ENCODE assay signal across 1 cellular context in genomic region chr21:46124083-46124925, GRCh38.
TF ChIP-seq lines count a peak whose summit lies in the region.

No MANE protein-coding gene starts in this region.

TF ChIP-seq in HEK293, 187 proteins besides CTCF, POLR2A, EP300 and RAD21 (continued from another document):
- TF ChIP-seq ZBTB10 (tag by site-specific recombination; IDR thresholded peaks at IDR 0.05) (no peak), EGR2 (tag by site-specific recombination; IDR thresholded peaks at IDR 0.05; ENCODE audit: low read depth) (peak; percentile 100), ZNF544 (tag by site-specific recombination; IDR thresholded peaks at IDR 0.05) (0 out of 2 replicates have a peak, but pooled peaks have one; percentile 25), ZNF266 (tag by site-specific recombination; IDR thresholded peaks at IDR 0.05; ENCODE audit: low read depth) (0 out of 2 replicates have a peak, but pooled peaks have one; percentile 17), ZBTB7A (tag by site-specific recombination; IDR thresholded peaks at IDR 0.05; ENCODE audit: low read depth) (peak; percentile 71; the same call in 1 of the 2 replicates), ZNF571 (tag by site-specific recombination; IDR thresholded peaks at IDR 0.05) (no peak), ZNF473 (tag by site-specific recombination; IDR thresholded peaks at IDR 0.05) (peak; percentile 84; the same call in 1 of the 2 replicates), ZNF792 (tag by site-specific recombination; IDR thresholded peaks at IDR 0.05) (no peak), SP2 (tag by site-specific recombination; IDR thresholded peaks at IDR 0.05) (peak; percentile 44), ZNF19 (tag by site-specific recombination; IDR thresholded peaks at IDR 0.05; ENCODE audit: low read depth) (no peak), ZNF366 (tag by site-specific recombination; conservative IDR thresholded peaks at IDR 0.05) (peak; percentile 96), SP3 (tag by site-specific recombination; IDR thresholded peaks at IDR 0.05) (no peak)
